ENCODE assay signal across 8 cellular contexts in genomic region chr10:122879339-122880273, GRCh38. TPM values are rescaled to one million over a fixed set of nuclear protein-coding genes. Genes with fewer than 3 reads are reported as not detected.
DNase-seq lines count a peak whose midpoint lies in the region; ATAC-seq lines count a peak whose summit lies in the region.

Gene FAM24B (minus strand): TSS chr10:122879581. CDS start chr10:122850515, 29,066 bp downstream.

- H3K36me3 Mint-ChIP-seq in dendritic cell treated with granulocyte-macrophage colony-stimulating factor and Interleukin-4, amounts not matched to agents 40 ng/mL and 50 ng/mL, for 4 days (ENCODE audit: low read depth): peaks cover 6% of the 10 kb centered on the region

- peak within 1 kb of the TSS; percentile 85 for H3K4me3 Mint-ChIP-seq in dendritic cell treated with granulocyte-macrophage colony-stimulating factor and Interleukin-4, amounts not matched to agents 40 ng/mL and 50 ng/mL, for 4 days

- in situ Hi-C loops in ACHN (cut with HindIII; ENCODE audit: low pct_ligation_motif_present, low pct_unique_long_range_greater_than_20kb, low sequenced_read_pairs): no loop called here

- peaks cover 7% of the 10 kb centered on the region for H3K9me3 Mint-ChIP-seq in dendritic cell treated with granulocyte-macrophage colony-stimulating factor and Interleukin-4, amounts not matched to agents 40 ng/mL and 50 ng/mL, for 4 days

- DNase-seq in ACHN (peak; percentile 99), NCI-H446 treated with DMSO at 0.1 percent for 48 hours (lab: John Stamatoyannopoulos, UW) (peak; percentile 89), left lobe of liver (ENCODE audit: low spot score) (peak; percentile 96)
- DNase-seq in activated CD4-positive, alpha-beta T cell treated with anti-CD3 and anti-CD28 coated beads for 4 hours: peak; percentile 94 to 97
- peak; percentile 86 to 90 for DNase-seq in stimulated activated CD4-positive, alpha-beta T cell treated with anti-CD3 and anti-CD28 coated beads, Interleukin-4, amount 100 ng/mL, for 48 hours (ENCODE audit: low read depth in 2 of 2)

- H3K27ac Mint-ChIP-seq in dendritic cell treated with granulocyte-macrophage colony-stimulating factor and Interleukin-4, amounts not matched to agents 40 ng/mL and 50 ng/mL, for 4 days: peak within 1 kb of the TSS; percentile 73

- peaks cover 20% of the 10 kb centered on the region for H3K27me3 Mint-ChIP-seq in dendritic cell treated with granulocyte-macrophage colony-stimulating factor and Interleukin-4, amounts not matched to agents 40 ng/mL and 50 ng/mL, for 4 days

- peak; percentile 81 for ATAC-seq in GM18873 (IDR thresholded peaks at IDR 0.05; ENCODE audit: low FRiP score, unreplicated experiment)
- ATAC-seq in HG03139 (IDR thresholded peaks at IDR 0.05; ENCODE audit: unreplicated experiment): peak; percentile 70
- peak; percentile 97 for ATAC-seq in left lobe of liver

- intact Hi-C loops in dendritic cell treated with granulocyte-macrophage colony-stimulating factor and Interleukin-4, amounts not matched to agents 40 ng/mL and 50 ng/mL, for 4 days (cut with micrococcal nuclease): loop anchor here (5.0 kb wide), 1 partner anchor 73 kb away; the partner anchor contains the start of gene C10orf88

- peaks cover 28% of the 10 kb centered on the region for H3K4me1 Mint-ChIP-seq in dendritic cell treated with granulocyte-macrophage colony-stimulating factor and Interleukin-4, amounts not matched to agents 40 ng/mL and 50 ng/mL, for 4 days (ENCODE audit: low read depth)

RNA-seq across cellular contexts. Expression of gene FAM24B, which starts in this region (rescaled TPM):
- 0.60 TPM for total RNA-seq in left lobe of liver

Comparison
In these comparisons a context has a peak if more than half of its experiments do, and no peak if none do; other contexts are left out.
1. Peak in every context shown above with its lines: DNase-seq and ATAC-seq.
2. Peak in DNase-seq and ATAC-seq in left lobe of liver; RNA of the gene not detected or under 1 TPM.